37 cellular contexts compared by ENCODE assay signal in the genomic region with DNA sequence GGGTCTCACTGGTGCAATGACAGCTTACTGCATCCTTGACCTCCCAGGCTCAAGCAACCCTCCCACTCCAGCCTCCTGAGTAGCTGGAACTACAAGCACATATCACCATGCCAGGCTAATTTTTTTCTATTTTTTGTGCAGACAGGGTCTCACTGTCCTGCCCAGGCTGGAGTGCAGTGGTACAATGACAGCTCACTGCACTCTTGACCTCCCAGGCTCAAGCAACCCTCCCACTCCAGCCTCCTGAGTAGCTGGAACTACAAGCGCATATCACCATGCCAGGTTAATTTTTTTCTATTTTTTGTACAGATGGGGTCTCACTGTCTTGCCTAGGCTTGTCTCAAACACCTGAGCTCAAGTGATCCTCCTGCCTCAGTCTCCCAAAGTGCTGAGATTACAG.
DNase-seq lines count a peak whose midpoint lies in the region; ATAC-seq, FAIRE-seq and TF ChIP-seq lines count a peak whose summit lies in the region.
"Had no signal": no experiment of that assay in that cellular context is flagged by ENCODE, and none has a peak within 500 bp of the region (broad histone marks: within the 10 kb centered on the region; RNA-seq: fewer than 3 reads in every experiment).

No MANE protein-coding gene starts in this region.

- no peak overlapping the region for H2AK5ac ChIP-seq in trophoblast cell (ENCODE audit: low read length)

- H3K79me1 ChIP-seq in trophoblast cell (ENCODE audit: low read length), result peaks cover 14% of the 10 kb centered on the region

- no TSS peak for BruUV-seq in HepG2 (replicated peaks; lab: Mats Ljungman, UMichigan)

- no peaks in the 10 kb centered on the region for H3K9me3 ChIP-seq in HepG2 (ENCODE audit: low read length)
- no peaks in the 10 kb centered on the region for H3K9me3 ChIP-seq in right lobe of liver
- no peaks in the 10 kb centered on the region for H3K9me3 ChIP-seq in trophoblast cell (ENCODE audit: insufficient read depth, low read depth, low read length)
- H3K9me3 ChIP-seq: A549; BE2C; BLaER1; BLaER1 treated with 17β-estradiol and CSF1 and Interleukin-3, amounts not matched to agents 10 nM and 100 nM; Caco-2 had no signal

- H3K27ac Mint-ChIP-seq in GM23338, result no peak overlapping the region
- no peak overlapping the region for H3K27ac Mint-ChIP-seq in WTC11
- no peak overlapping the region for H3K27ac Mint-ChIP-seq in natural killer cell
- H3K27ac Mint-ChIP-seq: B cell; CD4-positive, alpha-beta memory T cell; CD4-positive, alpha-beta T cell; CD4-positive, CD25-positive, alpha-beta regulatory T cell; CD8-positive, alpha-beta memory T cell; CD8-positive, alpha-beta T cell had no signal

- DNase-seq in HepG2 (ENCODE audit: low spot score), result no peak
- no peak for DNase-seq in right lobe of liver
- no peak for DNase-seq in GM23338 (ENCODE audit: low spot score)
- DNase-seq in WTC11 (ENCODE audit: low spot score), result no peak
- no peak for DNase-seq in trophoblast cell
- no peak for DNase-seq in natural killer cell
- no peak for DNase-seq in activated gamma-delta T cell treated with Interleukin-2 at 50 U/mL for 16 hours
- DNase-seq: 8988T; ACHN; AML-193; BE2C; C1 segment of cervical spinal cord; Caco-2; Calu3; CD4-positive, alpha-beta memory T cell; CD4-positive, alpha-beta T cell; CD4-positive, CD25-positive, alpha-beta regulatory T cell; CD8-positive, alpha-beta memory T cell; CD8-positive, alpha-beta T cell; COR-L47; DMS 273 treated with DMSO at 0.1 percent for 48 hours; DMS153; DMS53; DMS79; DMS79 treated with DMSO at 0.1 percent for 48 hours; DND-41; EL had no signal

- no peak overlapping the region for H4K12ac ChIP-seq in trophoblast cell (ENCODE audit: low read depth, low read length)

- TF ChIP-seq CTCF in HepG2 (CRISPR knock-in tag; IDR thresholded peaks at IDR 0.05) (no peak), right lobe of liver (IDR thresholded peaks at IDR 0.05) (no peak), GM23338 (conservative IDR thresholded peaks at IDR 0.05; ENCODE audit: low read depth in 2 of 2) (no peak), WTC11 (IDR thresholded peaks at IDR 0.05) (no peak), natural killer cell (IDR thresholded peaks at IDR 0.05) (no peak)

- H4K8ac ChIP-seq in trophoblast cell (ENCODE audit: low read depth, low read length), result no peak overlapping the region

- no peaks in the 10 kb centered on the region for H3K36me3 Mint-ChIP-seq in GM23338 (ENCODE audit: low read depth)
- H3K36me3 Mint-ChIP-seq in WTC11, result no peaks in the 10 kb centered on the region
- H3K36me3 Mint-ChIP-seq in natural killer cell, result no peaks in the 10 kb centered on the region
- H3K36me3 Mint-ChIP-seq: CD14-positive monocyte; CD4-positive, alpha-beta memory T cell; CD4-positive, CD25-positive, alpha-beta regulatory T cell; CD8-positive, alpha-beta memory T cell; CD8-positive, alpha-beta T cell had no signal

- 27% methylated on average over 1 of the region's 1 CpG for WGBS in HepG2 (ENCODE audit: low lambda C conversion rate)
- WGBS in right lobe of liver (ENCODE audit: insufficient coverage, low coverage, low lambda C conversion rate, missing lambda C conversion rate), result no CpG with 5 or more reads among the region's 1 CpG
- no CpG with 5 or more reads among the region's 1 CpG for WGBS in trophoblast cell (ENCODE audit: extremely low coverage, insufficient coverage, insufficient read length)

- H3K79me2 ChIP-seq in HepG2 (ENCODE audit: insufficient read depth, low read length), result no peaks in the 10 kb centered on the region
- no peaks in the 10 kb centered on the region for H3K79me2 ChIP-seq in GM23338 (replicated peaks; ENCODE audit: insufficient read depth)
- no peaks in the 10 kb centered on the region for H3K79me2 ChIP-seq in trophoblast cell (ENCODE audit: control insufficient read depth, insufficient read depth, low read length, poor library complexity)

- TF ChIP-seq RAD21 in HepG2 (CRISPR knock-in tag; IDR thresholded peaks at IDR 0.05), result no peak

- no peaks in the 10 kb centered on the region for H4K20me1 ChIP-seq in HepG2 (ENCODE audit: insufficient read depth, low read length)
- no peaks in the 10 kb centered on the region for H4K20me1 ChIP-seq in GM23338 (replicated peaks; ENCODE audit: insufficient read depth)
- H4K20me1 ChIP-seq: BLaER1; BLaER1 treated with 17β-estradiol and CSF1 and Interleukin-3, amounts not matched to agents 10 nM and 100 nM had no signal

- in situ Hi-C loops in HepG2 (cut with HindIII; ENCODE audit: extremely low pct_ligation_motif_present, low pct_unique_long_range_greater_than_20kb), result no loop called here

- POLR2A ChIA-PET in HepG2 (lab: Yijun Ruan, JAX), result no interaction called here
- POLR2A ChIA-PET in WTC11 (lab: Charles Lee), result no interaction called here

- no peak overlapping the region for H3K9ac ChIP-seq in HepG2 (ENCODE audit: insufficient read depth, low read depth, low read length)
- H3K9ac ChIP-seq in trophoblast cell (ENCODE audit: low read length), result no peak overlapping the region
- H3K9ac ChIP-seq: BLaER1; BLaER1 treated with 17β-estradiol and CSF1 and Interleukin-3, amounts not matched to agents 10 nM and 100 nM had no signal

- no peak overlapping the region for H3K14ac ChIP-seq in trophoblast cell (ENCODE audit: low read length)

- no peaks in the 10 kb centered on the region for H3K9me3 Mint-ChIP-seq in GM23338
- H3K9me3 Mint-ChIP-seq in WTC11, result no peaks in the 10 kb centered on the region
- peaks cover 5 to 6% of the 10 kb centered on the region in 2 donors for H3K9me3 Mint-ChIP-seq in natural killer cell

- H3K4me1 ChIP-seq in HepG2 (ENCODE audit: insufficient read depth, low read length), result peaks cover 25% of the 10 kb centered on the region
- no peaks in the 10 kb centered on the region for H3K4me1 ChIP-seq in right lobe of liver
- H3K4me1 ChIP-seq in GM23338 (ENCODE audit: insufficient read depth), result 0 out of 2 replicates have a peak, but pooled peaks cover 3% of the 10 kb centered on the region
- peaks cover 5 to 10% of the 10 kb centered on the region in 2 experiments for H3K4me1 ChIP-seq in trophoblast cell (ENCODE audit: control insufficient read depth in 1 of 2, insufficient read depth in 2 of 2, low read length in 2 of 2)
- H3K4me1 ChIP-seq: BE2C, BLaER1 had no signal

- H3K36me3 ChIP-seq in HepG2 (replicated peaks in 1 of 2; ENCODE audit: control insufficient read depth in 1 of 2, insufficient read depth in 2 of 2, low read length in 2 of 2), result no peaks in the 10 kb centered on the region
- no peaks in the 10 kb centered on the region for H3K36me3 ChIP-seq in right lobe of liver
- no peaks in the 10 kb centered on the region for H3K36me3 ChIP-seq in GM23338 (ENCODE audit: insufficient read depth)
- no peaks in the 10 kb centered on the region for H3K36me3 ChIP-seq in trophoblast cell (ENCODE audit: control insufficient read depth in 1 of 2, insufficient read depth in 2 of 2, low read length in 2 of 2)
- H3K36me3 ChIP-seq: BE2C; BLaER1; BLaER1 treated with 17β-estradiol and CSF1 and Interleukin-3, amounts not matched to agents 10 nM and 100 nM had no signal

- FAIRE-seq in HepG2 (lab: Jason Lieb, UNC), result no peak
- FAIRE-seq: A204.1, A549, D721Med had no signal

- H3K4me1 Mint-ChIP-seq in GM23338 (peaks cover 8% of the 10 kb centered on the region; the same call in 2 of the 3 replicates), WTC11 (peaks cover 20% of the 10 kb centered on the region), natural killer cell (no peaks in the 10 kb centered on the region)
- H3K4me1 Mint-ChIP-seq: B cell; CD4-positive, alpha-beta memory T cell; CD4-positive, CD25-positive, alpha-beta regulatory T cell; CD8-positive, alpha-beta memory T cell had no signal

- H2AFZ ChIP-seq in HepG2 (ENCODE audit: low read length) (peak overlapping the region; percentile 29), GM23338 (peak overlapping the region; percentile 85; the same call in 1 of the 2 replicates), trophoblast cell (ENCODE audit: insufficient read depth, low read length, poor library complexity) (no peak overlapping the region)

- no peak overlapping the region for H2BK120ac ChIP-seq in trophoblast cell (ENCODE audit: insufficient read depth, low read length, poor library complexity)

- H3K27me3 ChIP-seq in HepG2 (ENCODE audit: control insufficient read depth in 1 of 2, insufficient read depth in 2 of 2, low read length in 2 of 2) (no peaks in the 10 kb centered on the region; a peak in 1 of 5 replicates), right lobe of liver (no peaks in the 10 kb centered on the region), GM23338 (ENCODE audit: insufficient read depth) (no peaks in the 10 kb centered on the region), trophoblast cell (ENCODE audit: insufficient read depth, low read length) (no peaks in the 10 kb centered on the region)
- H3K27me3 ChIP-seq: BE2C; BLaER1; BLaER1 treated with 17β-estradiol and CSF1 and Interleukin-3, amounts not matched to agents 10 nM and 100 nM had no signal

- H3K4ac ChIP-seq in trophoblast cell (ENCODE audit: low read depth, low read length), result no peak overlapping the region

- H3K4me3 Mint-ChIP-seq in GM23338 (no peak overlapping the region), WTC11 (no peak overlapping the region), natural killer cell (no peak overlapping the region)
- H3K4me3 Mint-ChIP-seq: B cell; CD14-positive monocyte; CD4-positive, alpha-beta memory T cell; CD4-positive, alpha-beta T cell; CD4-positive, CD25-positive, alpha-beta regulatory T cell; CD8-positive, alpha-beta T cell had no signal

- H3K23ac ChIP-seq in trophoblast cell (ENCODE audit: low read length), result no peak overlapping the region

- no peak overlapping the region for H3K4me3 ChIP-seq in HepG2 (replicated peaks in 1 of 3; ENCODE audit: insufficient read depth in 1 of 3, low read depth in 2 of 3, low read length in 3 of 3)
- H3K4me3 ChIP-seq in right lobe of liver, result no peak overlapping the region
- H3K4me3 ChIP-seq in GM23338, result no peak overlapping the region
- H3K4me3 ChIP-seq in trophoblast cell (ENCODE audit: low read depth, low read length), result no peak overlapping the region
- H3K4me3 ChIP-seq: A549; BLaER1; BLaER1 treated with 17β-estradiol and CSF1 and Interleukin-3, amounts not matched to agents 10 nM and 100 nM had no signal

- intact Hi-C loops in HepG2 (cut with micrococcal nuclease; ENCODE audit: unreplicated experiment), result no loop called here
- intact Hi-C loops in right lobe of liver (cut with DNase I), result no loop called here
- intact Hi-C loops in natural killer cell (cut with micrococcal nuclease), result no loop called here

- CTCF ChIA-PET in HepG2 (lab: Yijun Ruan, JAX; ENCODE audit: low intra/inter-chr PET ratio, low total read pairs), result no interaction called here
- CTCF ChIA-PET in WTC11 (lab: Charles Lee), result no interaction called here

- no peak for TF ChIP-seq POLR2A in HepG2 (IDR thresholded peaks at IDR 0.05; ENCODE audit: insufficient read depth in 1 of 2, low read depth in 2 of 2, low read length in 2 of 2)
- TF ChIP-seq POLR2A in right lobe of liver (IDR thresholded peaks at IDR 0.05), result no peak

- no peaks in the 10 kb centered on the region for H3F3A ChIP-seq in GM23338 (replicated peaks; ENCODE audit: low read depth)

- TF ChIP-seq EP300 in HepG2 (IDR thresholded peaks at IDR 0.05; ENCODE audit: low read depth in 2 of 2, low read length in 2 of 2) (no peak), HepG2 (CRISPR knock-in tag; IDR thresholded peaks at IDR 0.05; ENCODE audit: borderline replicate concordance) (no peak)

- H3K9me2 ChIP-seq in GM23338 (ENCODE audit: insufficient read depth), result no peaks in the 10 kb centered on the region

- no peak overlapping the region for H2BK12ac ChIP-seq in trophoblast cell (ENCODE audit: low read length)

- no peak for ATAC-seq in HepG2
- no peak for ATAC-seq in right lobe of liver
- ATAC-seq in GM23338, result no peak
- ATAC-seq in WTC11, result no peak
- no peak for ATAC-seq in SK-N-SH treated with all-trans-retinoic acid at 6 μM for 48 hours
- ATAC-seq in natural killer cell, result no peak
- ATAC-seq: A549; CD8-positive, alpha-beta T cell had no signal

- peaks cover 2% of the 10 kb centered on the region for H3K27me3 Mint-ChIP-seq in GM23338 (ENCODE audit: insufficient read depth, low read depth, poor library complexity)
- H3K27me3 Mint-ChIP-seq in WTC11 (ENCODE audit: low read depth), result no peaks in the 10 kb centered on the region
- H3K27me3 Mint-ChIP-seq in natural killer cell (ENCODE audit: low read depth in 2 of 2), result no peaks in the 10 kb centered on the region
- H3K27me3 Mint-ChIP-seq: B cell; CD4-positive, alpha-beta T cell; CD4-positive, CD25-positive, alpha-beta regulatory T cell had no signal

- H3K4me2 ChIP-seq in HepG2 (ENCODE audit: low read depth, low read length) (peak overlapping the region; percentile 58; the same call in 1 of the 2 replicates), GM23338 (no peak overlapping the region), trophoblast cell (ENCODE audit: low read length) (no peak overlapping the region)
- H3K4me2 ChIP-seq: A549; BLaER1; BLaER1 treated with 17β-estradiol and CSF1 and Interleukin-3, amounts not matched to agents 10 nM and 100 nM had no signal

- H2BK5ac ChIP-seq in trophoblast cell (ENCODE audit: low read depth, low read length, poor library complexity), result no peak overlapping the region

- no peak overlapping the region for H3K27ac ChIP-seq in HepG2 (ENCODE audit: extremely low read length, insufficient read depth, low read length)
- H3K27ac ChIP-seq in right lobe of liver, result no peak overlapping the region
- no peak overlapping the region for H3K27ac ChIP-seq in GM23338 (ENCODE audit: low read depth)
- no peak overlapping the region for H3K27ac ChIP-seq in trophoblast cell (ENCODE audit: low read depth, low read length)
- H3K27ac ChIP-seq: 22Rv1; A549; BLaER1; BLaER1 treated with 17β-estradiol and CSF1 and Interleukin-3, amounts not matched to agents 10 nM and 100 nM; C4-2B had no signal

- H4K91ac ChIP-seq in trophoblast cell (ENCODE audit: low read depth, low read length), result peak overlapping the region; percentile 29

- no peak overlapping the region for H3K18ac ChIP-seq in trophoblast cell (ENCODE audit: low read length)

Comparison
In these comparisons a context has a peak if more than half of its experiments do, and no peak if none do; other contexts are left out.
1. Of the 50 proteins assayed by ChIP-seq in both HepG2 and WTC11: peak only in HepG2: none; only in WTC11: none; in both: ZNF121; in neither: 49.